9 cellular contexts compared by ENCODE assay signal in genomic region chr11:118619444-118620205, GRCh38. TPM values are rescaled to one million over a fixed set of nuclear protein-coding genes. Genes with fewer than 3 reads are reported as not detected.
DNase-seq lines count a peak whose midpoint lies in the region; ATAC-seq and TF ChIP-seq lines count a peak whose summit lies in the region.
"Had no signal": no experiment of that assay in that cellular context is flagged by ENCODE, and none has a peak within 500 bp of the region (broad histone marks: within the 10 kb centered on the region; RNA-seq: fewer than 3 reads in every experiment).

No MANE protein-coding gene starts in this region.

- H3F3A ChIP-seq in PC-9 (ENCODE audit: insufficient read depth, low read depth) = peaks cover 51% of the 10 kb centered on the region

- peaks cover 0 to 13% (median 0%) of the 10 kb centered on the region in 5 donors for H3K36me3 Mint-ChIP-seq in naive thymus-derived CD4-positive, alpha-beta T cell
- H3K36me3 Mint-ChIP-seq: activated naive CD4-positive, alpha-beta T cell treated with anti-CD3 and anti-CD28 coated beads, Interleukin-2, amount 50 U/mL, for 72 hours had no signal

- H3K27me3 ChIP-seq in BJ (ENCODE audit: control insufficient read depth, insufficient read depth, low read length) (no peaks in the 10 kb centered on the region), PC-9 (ENCODE audit: insufficient read depth, low read depth) (no peaks in the 10 kb centered on the region)
- H3K27me3 ChIP-seq in naive thymus-derived CD4-positive, alpha-beta T cell (ENCODE audit: control insufficient read depth in 2 of 2, insufficient read depth in 2 of 2, low read length in 2 of 2) = no peaks in the 10 kb centered on the region

- H3K27ac ChIP-seq in PC-9 = peak overlapping the region; percentile 79
- no peak overlapping the region for H3K27ac ChIP-seq in naive thymus-derived CD4-positive, alpha-beta T cell (ENCODE audit: low read depth, low read length)

- H3K4me3 ChIP-seq in BJ (ENCODE audit: low read depth, low read length) = no peak overlapping the region
- peak overlapping the region; percentile 67 for H3K4me3 ChIP-seq in PC-9
- no peak overlapping the region for H3K4me3 ChIP-seq in epithelial cell of esophagus (ENCODE audit: low read length)
- no peak overlapping the region for H3K4me3 ChIP-seq in naive thymus-derived CD4-positive, alpha-beta T cell (ENCODE audit: low read length)

- H3K36me3 ChIP-seq in BJ (ENCODE audit: control insufficient read depth, insufficient read depth, low read length) (peaks cover 20% of the 10 kb centered on the region), PC-9 (ENCODE audit: low read depth) (no peaks in the 10 kb centered on the region)
- H3K36me3 ChIP-seq in naive thymus-derived CD4-positive, alpha-beta T cell (ENCODE audit: control insufficient read depth in 2 of 3, insufficient read depth in 3 of 3, low read length in 3 of 3) = no peaks in the 10 kb centered on the region

- peaks cover 7 to 25% (median 12%) of the 10 kb centered on the region in 5 donors for H3K27me3 Mint-ChIP-seq in naive thymus-derived CD4-positive, alpha-beta T cell

- TF ChIP-seq CTCF in BJ (IDR thresholded peaks at IDR 0.05; ENCODE audit: insufficient read depth, low read depth, low read length) (no peak), PC-9 (conservative IDR thresholded peaks at IDR 0.05) (no peak), epithelial cell of esophagus (IDR thresholded peaks at IDR 0.05; ENCODE audit: insufficient read depth, low read depth, low read length, missing control alignments) (no peak)

- peak; percentile 52 for ATAC-seq in naive thymus-derived CD4-positive, alpha-beta T cell
- ATAC-seq in HG03045 (IDR thresholded peaks at IDR 0.05; ENCODE audit: unreplicated experiment) = no peak

- H3K4me1 ChIP-seq in PC-9 (replicated peaks; ENCODE audit: insufficient read depth) = peaks cover 57% of the 10 kb centered on the region
- peaks cover 0 to 4% of the 10 kb centered on the region in 2 donors for H3K4me1 ChIP-seq in naive thymus-derived CD4-positive, alpha-beta T cell (ENCODE audit: control insufficient read depth in 2 of 2, insufficient read depth in 2 of 2, low read length in 2 of 2)

- no peaks in the 10 kb centered on the region for H4K20me1 ChIP-seq in PC-9 (ENCODE audit: insufficient read depth)

- POLR2A ChIA-PET in BJ (lab: Charles Lee) (interaction anchor here (1.7 to 2.3 kb wide), 2 partner anchors 11 to 13 kb away, joined by 8 to 20 read pairs; partner anchors contain the start of gene PHLDB1), PC-9 (lab: Charles Lee; ENCODE audit: unreplicated experiment) (interaction anchor here (0.5 to 2.4 kb wide), 2 partner anchors 11 to 370 kb away, joined by 6 to 31 read pairs; partner anchors contain the start of gene PHLDB1)
- POLR2A ChIA-PET in naive thymus-derived CD4-positive, alpha-beta T cell (lab: Charles Lee) = no interaction called here

- peak; percentile 78 for DNase-seq in BJ (ENCODE audit: low read depth)
- peak; percentile 70 to 89 for DNase-seq in PC-9
- DNase-seq in epithelial cell of esophagus (ENCODE audit: low read depth) = peak; percentile 82
- no peak for DNase-seq in naive thymus-derived CD4-positive, alpha-beta T cell
- DNase-seq in NCI-H510A (lab: John Stamatoyannopoulos, UW) = no peak
- no peak for DNase-seq in NCI-H526 (lab: John Stamatoyannopoulos, UW)
- no peak for DNase-seq in NCI-H2081 treated with DMSO at 0.1 percent for 48 hours (lab: John Stamatoyannopoulos, UW)

- H3K9me2 ChIP-seq in PC-9 (ENCODE audit: insufficient read depth) = no peaks in the 10 kb centered on the region

- CTCF ChIA-PET in BJ (lab: Yijun Ruan, JAX) = interaction anchor here (0.6 to 8.2 kb wide), 5 partner anchors 8 to 40 kb away, joined by 3 to 71 read pairs (median 5); partner anchors contain the start of gene PHLDB1
- CTCF ChIA-PET in PC-9 (lab: Charles Lee) = no interaction called here
- CTCF ChIA-PET in naive thymus-derived CD4-positive, alpha-beta T cell (lab: Charles Lee) = no interaction called here

- peak overlapping the region in 1 of 9 donors; percentile 1 for H3K27ac Mint-ChIP-seq in naive thymus-derived CD4-positive, alpha-beta T cell

- intact Hi-C loops in PC-9 (cut with micrococcal nuclease; ENCODE audit: unreplicated experiment) = loop anchor here (1.0 kb wide), 1 partner anchor 293 kb away; no protein-coding TSS in a partner anchor
- intact Hi-C loops in naive thymus-derived CD4-positive, alpha-beta T cell (cut with micrococcal nuclease) = no loop called here

- peaks cover 33% of the 10 kb centered on the region for H3K79me2 ChIP-seq in PC-9 (ENCODE audit: low read depth)

- peak overlapping the region in 6 of 10 donors; percentile 3 to 55 (median 26) for H3K4me3 Mint-ChIP-seq in naive thymus-derived CD4-positive, alpha-beta T cell

- peak overlapping the region; percentile 87 for H3K4me2 ChIP-seq in PC-9

- BruUV-seq in PC-9 (replicated peaks; lab: Mats Ljungman, UMichigan) = no TSS peak

- H3K9me3 Mint-ChIP-seq in naive thymus-derived CD4-positive, alpha-beta T cell = no peaks in the 10 kb centered on the region
- H3K9me3 Mint-ChIP-seq: activated naive CD4-positive, alpha-beta T cell treated with anti-CD3 and anti-CD28 coated beads, Interleukin-2, amount 50 U/mL, for 72 hours had no signal

- no peaks in the 10 kb centered on the region for H3K9me3 ChIP-seq in PC-9 (ENCODE audit: insufficient read depth, low read depth)
- no peaks in the 10 kb centered on the region for H3K9me3 ChIP-seq in naive thymus-derived CD4-positive, alpha-beta T cell (ENCODE audit: control insufficient read depth in 2 of 3, low read length in 3 of 3)

- peaks cover 7 to 20% (median 13%) of the 10 kb centered on the region in 7 donors for H3K4me1 Mint-ChIP-seq in naive thymus-derived CD4-positive, alpha-beta T cell

- no peak overlapping the region for H2AFZ ChIP-seq in PC-9

RNA-seq across cellular contexts. Expression of gene PHLDB1, which starts 12.2 kb away (rescaled TPM):
- 51.1 and 74.7 TPM in 2 replicates for polyA plus RNA-seq in BJ (2011; rRNA removed)
- 75.4 and 90.5 TPM in 2 replicates for polyA minus RNA-seq in BJ (2011; rRNA and poly(A)+ RNA removed)
- 122 and 125 TPM in 2 replicates for total RNA-seq in PC-9 (2021)
- total RNA-seq in naive thymus-derived CD4-positive, alpha-beta T cell = 1 to 10 TPM in 4 of 5 experiments, under 1 TPM in 1; 0.68 to 4.9 (median 3.0) TPM
- polyA plus RNA-seq in naive thymus-derived CD4-positive, alpha-beta T cell = under 1 TPM; 0.39 to 0.40 TPM

RNA-seq across cellular contexts. Expression of gene ARCN1, which starts 47.4 kb away (rescaled TPM):
- 206 and 286 TPM in 2 replicates for polyA plus RNA-seq in BJ (2011; rRNA removed)
- 106 and 126 TPM in 2 replicates for polyA minus RNA-seq in BJ (2011; rRNA and poly(A)+ RNA removed)
- total RNA-seq in PC-9 (2021) = 79.8 and 105 TPM in 2 replicates
- 100 to 1,000 TPM in 3 of 5 experiments, 10 to 100 TPM in 2; 71.2 to 134 (median 115) TPM for total RNA-seq in naive thymus-derived CD4-positive, alpha-beta T cell
- 100 to 1,000 TPM; 139 to 170 TPM for polyA plus RNA-seq in naive thymus-derived CD4-positive, alpha-beta T cell

RNA-seq across cellular contexts. Expression of gene IFT46, which starts 53.9 kb away (rescaled TPM):
- 34.8 and 41.4 TPM in 2 replicates for polyA plus RNA-seq in BJ (2011; rRNA removed)
- polyA minus RNA-seq in BJ (2011; rRNA and poly(A)+ RNA removed) = 13.6 and 20.9 TPM in 2 replicates
- total RNA-seq in PC-9 (2021) = 19.2 and 22.1 TPM in 2 replicates
- 10 to 100 TPM in 3 of 5 experiments, 1 to 10 TPM in 2; 5.4 to 16.6 (median 10.4) TPM for total RNA-seq in naive thymus-derived CD4-positive, alpha-beta T cell
- 1 to 10 TPM; 6.7 to 7.0 TPM for polyA plus RNA-seq in naive thymus-derived CD4-positive, alpha-beta T cell

RNA-seq across cellular contexts. Expression of gene TREH, which starts 59.8 kb away (rescaled TPM):
- not detected in 2 replicates for polyA plus RNA-seq in BJ (2011; rRNA removed)
- polyA minus RNA-seq in BJ (2011; rRNA and poly(A)+ RNA removed) = 0.09 TPM in 1 of 2 replicates, not detected in the other
- total RNA-seq in PC-9 (2021) = not detected in 2 replicates
- not detected for total RNA-seq in naive thymus-derived CD4-positive, alpha-beta T cell
- not detected for polyA plus RNA-seq in naive thymus-derived CD4-positive, alpha-beta T cell
- total RNA-seq: activated naive CD4-positive, alpha-beta T cell treated with anti-CD3 and anti-CD28 coated beads, Interleukin-2, amount 50 U/mL, for 72 hours had no signal

Comparison
In these comparisons a context has a peak if more than half of its experiments do, and no peak if none do; other contexts are left out.
1. DNase-seq: peak in BJ (single experiment), PC-9 (2 of 2) and epithelial cell of esophagus (single experiment); none in naive thymus-derived CD4-positive, alpha-beta T cell (0 of 9), NCI-H510A (single experiment), NCI-H526 (0 of 2) and NCI-H2081 treated with DMSO at 0.1 percent for 48 hours (single experiment).
2. RNA of gene PHLDB1, which starts 12.2 kb away (total RNA-seq): 122 to 125 TPM in PC-9; 0.68 to 4.9 TPM in naive thymus-derived CD4-positive, alpha-beta T cell; every median in the first group is over 10 times any median in the second.